8 cellular contexts compared by ENCODE assay signal in the genomic region with DNA sequence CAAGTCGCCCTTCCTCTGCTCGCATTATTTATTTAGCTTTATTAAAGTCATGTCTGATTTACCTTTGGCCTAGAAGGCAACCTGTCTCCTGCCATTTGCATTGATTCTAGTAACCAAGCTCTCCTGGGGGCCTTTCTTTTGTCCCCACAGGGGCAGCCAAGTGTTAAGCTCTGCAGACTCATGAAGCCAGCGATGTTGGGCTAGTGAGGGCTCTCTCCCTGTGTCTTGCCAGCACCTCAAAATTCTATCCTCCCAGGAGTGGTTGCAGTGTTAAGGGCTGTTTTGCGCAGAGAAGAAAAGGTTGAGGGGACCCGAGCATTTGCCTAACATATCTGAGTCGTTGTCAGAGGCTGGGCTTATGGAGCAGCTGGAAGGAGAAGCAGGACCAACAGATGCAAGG.
"Had no signal": no experiment of that assay in that cellular context is flagged by ENCODE, and none has a peak within 500 bp of the region (broad histone marks: within the 10 kb centered on the region; RNA-seq: fewer than 3 reads in every experiment).

No MANE protein-coding gene starts in this region.

- ATAC-seq: HepG2 had no signal

- H3K4me3 Mint-ChIP-seq: IgD-negative memory B cell had no signal

- H3K9ac ChIP-seq: KMS-11 had no signal

- FAIRE-seq: HepG2, HTR-8/SVneo had no signal

- H3K4me2 ChIP-seq: KMS-11 had no signal

- H3K27ac Mint-ChIP-seq: IgD-negative memory B cell had no signal

- DNase-seq: IMR-90, KBM-7, KG1 had no signal

- H3K27ac ChIP-seq: HL-60, KMS-11 had no signal

- H3K9me3 Mint-ChIP-seq: IgD-negative memory B cell had no signal
